In the genomic region with DNA sequence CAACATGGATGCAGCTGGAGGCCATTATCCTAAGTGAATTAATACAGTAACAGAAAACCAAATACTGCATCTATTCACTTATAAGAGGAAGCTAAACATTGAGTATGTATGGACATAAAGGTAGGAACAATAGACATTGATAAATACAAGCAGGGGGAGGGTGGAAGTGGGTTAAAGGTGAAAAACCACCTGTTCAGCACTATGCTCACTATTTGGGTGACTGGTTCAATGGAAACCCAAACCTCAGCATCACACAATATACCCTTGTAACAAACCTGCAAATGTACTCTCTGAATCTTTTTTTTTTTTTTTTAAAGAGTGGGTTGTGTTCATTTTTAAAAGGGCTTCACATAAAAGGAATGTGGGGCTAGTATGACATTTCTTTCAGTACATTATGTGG, we compare ENCODE assay signal across 18 cellular contexts. TPM values are rescaled to one million over a fixed set of nuclear protein-coding genes. Genes with fewer than 3 reads are reported as not detected.
DNase-seq lines count a peak whose midpoint lies in the region; ATAC-seq lines count a peak whose summit lies in the region.
"Had no signal": no experiment of that assay in that cellular context is flagged by ENCODE, and none has a peak within 500 bp of the region (broad histone marks: within the 10 kb centered on the region; RNA-seq: fewer than 3 reads in every experiment).

No MANE protein-coding gene starts in this region.

- no peak overlapping the region for H3K4me3 Mint-ChIP-seq in CD4-positive, CD25-positive, alpha-beta regulatory T cell
- no peak overlapping the region for H3K4me3 Mint-ChIP-seq in CD4-positive, alpha-beta memory T cell
- no peak overlapping the region for H3K4me3 Mint-ChIP-seq in immature natural killer cell
- H3K4me3 Mint-ChIP-seq in activated CD4-positive, alpha-beta T cell treated with anti-CD3 and anti-CD28 coated beads, Interleukin-2, amount 10 ng/mL, durations not matched to agents 7 days and 5 days: no peak overlapping the region

- H3K27ac Mint-ChIP-seq in CD4-positive, CD25-positive, alpha-beta regulatory T cell: peak overlapping the region; percentile 20 to 52 (median 48)
- H3K27ac Mint-ChIP-seq in CD4-positive, alpha-beta memory T cell: peak overlapping the region in 4 of 7 donors; percentile 27 to 67 (median 45)
- H3K27ac Mint-ChIP-seq in immature natural killer cell: peak overlapping the region; percentile 65 to 89 (median 82)
- H3K27ac Mint-ChIP-seq in activated CD4-positive, alpha-beta T cell treated with anti-CD3 and anti-CD28 coated beads, Interleukin-2, amount 10 ng/mL, durations not matched to agents 7 days and 5 days: no peak overlapping the region

- no peaks in the 10 kb centered on the region for H3K4me1 ChIP-seq in CD4-positive, CD25-positive, alpha-beta regulatory T cell (ENCODE audit: control insufficient read depth, insufficient read depth, low read length, poor library complexity, severe bottlenecking)
- peaks cover 14% of the 10 kb centered on the region for H3K4me1 ChIP-seq in CD4-positive, alpha-beta memory T cell (ENCODE audit: insufficient read depth, low read length)
- H3K4me1 ChIP-seq: BLaER1, Peyer's patch had no signal

- DNase-seq in CD4-positive, CD25-positive, alpha-beta regulatory T cell: no peak
- no peak for DNase-seq in CD4-positive, alpha-beta memory T cell
- DNase-seq in NCI-H748 (lab: John Stamatoyannopoulos, UW; ENCODE audit: unreplicated experiment): peak; percentile 83
- no peak for DNase-seq in immature natural killer cell
- DNase-seq in HT-29 (ENCODE audit: low spot score): no peak
- no peak for DNase-seq in left colon
- no peak for DNase-seq in activated CD4-positive, alpha-beta T cell treated with anti-CD3 and anti-CD28 coated beads, Interleukin-2, amount 10 ng/mL, durations not matched to agents 7 days and 5 days
- DNase-seq in left lobe of liver (ENCODE audit: low spot score): no peak
- DNase-seq: Calu3, GOT3, NCI-H2029 treated with DMSO at 0.1 percent for 48 hours, NCI-H345, NCI-H82, Peyer's patch, SHP77 had no signal

- H3K27me3 Mint-ChIP-seq in CD4-positive, CD25-positive, alpha-beta regulatory T cell: no peaks in the 10 kb centered on the region
- no peaks in the 10 kb centered on the region for H3K27me3 Mint-ChIP-seq in CD4-positive, alpha-beta memory T cell
- H3K27me3 Mint-ChIP-seq in immature natural killer cell (ENCODE audit: low read depth in 3 of 3): peaks cover 0 to 6% (median 0%) of the 10 kb centered on the region in 3 donors
- no peaks in the 10 kb centered on the region for H3K27me3 Mint-ChIP-seq in activated CD4-positive, alpha-beta T cell treated with anti-CD3 and anti-CD28 coated beads, Interleukin-2, amount 10 ng/mL, durations not matched to agents 7 days and 5 days
- H3K27me3 Mint-ChIP-seq: IgD-negative memory B cell had no signal

- H3K4me3 ChIP-seq in CD4-positive, CD25-positive, alpha-beta regulatory T cell (ENCODE audit: low read depth, low read length): no peak overlapping the region
- H3K4me3 ChIP-seq in CD4-positive, alpha-beta memory T cell (ENCODE audit: low read length in 2 of 2): no peak overlapping the region
- H3K4me3 ChIP-seq: BLaER1, Peyer's patch had no signal

- H3K36me3 Mint-ChIP-seq in CD4-positive, CD25-positive, alpha-beta regulatory T cell: peaks cover 65% of the 10 kb centered on the region
- H3K36me3 Mint-ChIP-seq in CD4-positive, alpha-beta memory T cell: peaks cover 68 to 92% of the 10 kb centered on the region in 2 donors
- H3K36me3 Mint-ChIP-seq in immature natural killer cell: peaks cover 22 to 70% (median 65%) of the 10 kb centered on the region in 3 donors
- H3K36me3 Mint-ChIP-seq in activated CD4-positive, alpha-beta T cell treated with anti-CD3 and anti-CD28 coated beads, Interleukin-2, amount 10 ng/mL, durations not matched to agents 7 days and 5 days (ENCODE audit: low read depth): peaks cover 77% of the 10 kb centered on the region

- peaks cover 92% of the 10 kb centered on the region for H3K36me3 ChIP-seq in CD4-positive, CD25-positive, alpha-beta regulatory T cell (ENCODE audit: control insufficient read depth, insufficient read depth, low read length)
- H3K36me3 ChIP-seq in CD4-positive, alpha-beta memory T cell (ENCODE audit: insufficient read depth, low read length): peaks cover 91% of the 10 kb centered on the region

- no peak for ATAC-seq in CD4-positive, CD25-positive, alpha-beta regulatory T cell (ENCODE audit: low read depth in 2 of 2)
- no peak for ATAC-seq in left colon
- no peak for ATAC-seq in left lobe of liver

- H3K9me3 Mint-ChIP-seq in CD4-positive, CD25-positive, alpha-beta regulatory T cell: no peaks in the 10 kb centered on the region
- H3K9me3 Mint-ChIP-seq in CD4-positive, alpha-beta memory T cell: no peaks in the 10 kb centered on the region
- H3K9me3 Mint-ChIP-seq in immature natural killer cell: no peaks in the 10 kb centered on the region
- no peaks in the 10 kb centered on the region for H3K9me3 Mint-ChIP-seq in activated CD4-positive, alpha-beta T cell treated with anti-CD3 and anti-CD28 coated beads, Interleukin-2, amount 10 ng/mL, durations not matched to agents 7 days and 5 days
- H3K9me3 Mint-ChIP-seq: IgD-negative memory B cell had no signal

- H3K4me1 Mint-ChIP-seq in CD4-positive, CD25-positive, alpha-beta regulatory T cell: peaks cover 12 to 27% (median 18%) of the 10 kb centered on the region in 4 donors
- peaks cover 14 to 29% (median 22%) of the 10 kb centered on the region in 4 donors for H3K4me1 Mint-ChIP-seq in CD4-positive, alpha-beta memory T cell
- peaks cover 32 to 74% of the 10 kb centered on the region in 2 donors for H3K4me1 Mint-ChIP-seq in immature natural killer cell
- peaks cover 29% of the 10 kb centered on the region for H3K4me1 Mint-ChIP-seq in activated CD4-positive, alpha-beta T cell treated with anti-CD3 and anti-CD28 coated beads, Interleukin-2, amount 10 ng/mL, durations not matched to agents 7 days and 5 days

- H3K27me3 ChIP-seq in CD4-positive, CD25-positive, alpha-beta regulatory T cell (ENCODE audit: control insufficient read depth, insufficient read depth, low read length): no peaks in the 10 kb centered on the region
- no peaks in the 10 kb centered on the region for H3K27me3 ChIP-seq in CD4-positive, alpha-beta memory T cell (ENCODE audit: insufficient read depth, low read length)
- H3K27me3 ChIP-seq: BLaER1, Peyer's patch had no signal

- intact Hi-C loops in CD4-positive, alpha-beta memory T cell (cut with micrococcal nuclease): no loop called here
- intact Hi-C loops in left colon (cut with DNase I, micrococcal nuclease): no loop called here

- no peaks in the 10 kb centered on the region for H3K9me3 ChIP-seq in CD4-positive, CD25-positive, alpha-beta regulatory T cell (ENCODE audit: control insufficient read depth in 2 of 2, low read length in 2 of 2)
- no peaks in the 10 kb centered on the region for H3K9me3 ChIP-seq in CD4-positive, alpha-beta memory T cell (ENCODE audit: control insufficient read depth in 1 of 2, low read length in 2 of 2)
- H3K9me3 ChIP-seq: BLaER1, Peyer's patch had no signal

- H3K27ac ChIP-seq in CD4-positive, CD25-positive, alpha-beta regulatory T cell (ENCODE audit: insufficient read depth, low read length, poor library complexity, severe bottlenecking): no peak overlapping the region
- H3K27ac ChIP-seq in CD4-positive, alpha-beta memory T cell (ENCODE audit: low read depth, low read length): no peak overlapping the region
- H3K27ac ChIP-seq: BLaER1, Peyer's patch had no signal

- CTCF ChIA-PET in CD4-positive, alpha-beta memory T cell (lab: Charles Lee; ENCODE audit: partially characterized antibody): interaction anchor here (1.0 to 1.1 kb wide), 2 partner anchors 10 to 190 kb away, joined by 3 to 4 read pairs; no protein-coding TSS in a partner anchor
- CTCF ChIA-PET in activated CD4-positive, alpha-beta T cell treated with anti-CD3 and anti-CD28 coated beads, Interleukin-2, amount 10 ng/mL, durations not matched to agents 7 days and 5 days (lab: Charles Lee): interaction anchor here (1.0 to 1.4 kb wide), 5 partner anchors 11 to 40 kb away, joined by 3 to 5 read pairs (median 3); no protein-coding TSS in a partner anchor

- POLR2A ChIA-PET in CD4-positive, alpha-beta memory T cell (lab: Charles Lee; ENCODE audit: partially characterized antibody): no interaction called here
- POLR2A ChIA-PET in activated CD4-positive, alpha-beta T cell treated with anti-CD3 and anti-CD28 coated beads, Interleukin-2, amount 10 ng/mL, durations not matched to agents 7 days and 5 days (lab: Charles Lee): no interaction called here

RNA-seq across cellular contexts. Expression of a gene that starts 26.9 kb away (rescaled TPM):
- total RNA-seq in CD4-positive, CD25-positive, alpha-beta regulatory T cell: not detected
- polyA plus RNA-seq in CD4-positive, CD25-positive, alpha-beta regulatory T cell: under 1 TPM in 1 of 4 donors, not detected in 3; 0.17 TPM
- total RNA-seq in CD4-positive, alpha-beta memory T cell: not detected
- not detected for polyA plus RNA-seq in CD4-positive, alpha-beta memory T cell
- not detected for polyA plus RNA-seq in immature natural killer cell
- not detected in 2 replicates for total RNA-seq in HT-29 (2014; rRNA removed; shearing (Covaris generic))
- total RNA-seq in left colon (not detected), left lobe of liver (607 TPM)
- total RNA-seq in activated CD4-positive, alpha-beta T cell treated with anti-CD3 and anti-CD28 coated beads, Interleukin-2, amount 10 ng/mL, durations not matched to agents 7 days and 5 days: not detected
- total RNA-seq: Calu3, LHCN-M2, Peyer's patch had no signal

RNA-seq across cellular contexts. Expression of a gene that starts 50.3 kb away (rescaled TPM):
- total RNA-seq in CD4-positive, CD25-positive, alpha-beta regulatory T cell: 516 TPM
- 1,000 to 10,000 TPM in 3 of 4 donors, 100 to 1,000 TPM in 1; 831 to 1,155 (median 1,047) TPM for polyA plus RNA-seq in CD4-positive, CD25-positive, alpha-beta regulatory T cell
- 100 to 1,000 TPM; 466 to 497 TPM for total RNA-seq in CD4-positive, alpha-beta memory T cell
- polyA plus RNA-seq in CD4-positive, alpha-beta memory T cell: 1,000 to 10,000 TPM; 1,169 to 1,658 TPM
- 1,000 to 10,000 TPM; 1,594 to 2,414 (median 2,262) TPM for polyA plus RNA-seq in immature natural killer cell
- not detected in 2 replicates for total RNA-seq in HT-29 (2014; rRNA removed; shearing (Covaris generic))
- total RNA-seq in left colon (10 to 100 TPM in 1 of 2 donors, 1 to 10 TPM in 1; 9.4 to 33.4 TPM), left lobe of liver (20.7 TPM)
- total RNA-seq in activated CD4-positive, alpha-beta T cell treated with anti-CD3 and anti-CD28 coated beads, Interleukin-2, amount 10 ng/mL, durations not matched to agents 7 days and 5 days: 1,000 to 10,000 TPM; 1,260 to 1,323 TPM
- total RNA-seq: LHCN-M2 had no signal

Comparison
In these comparisons a context has a peak if more than half of its experiments do, and no peak if none do; other contexts are left out.
1. RNA of a gene that starts 26.9 kb away (total RNA-seq): 607 TPM in left lobe of liver (single experiment); not detected in CD4-positive, CD25-positive, alpha-beta regulatory T cell (single experiment), not detected in CD4-positive, alpha-beta memory T cell, not detected in HT-29, not detected in left colon and not detected in activated CD4-positive, alpha-beta T cell treated with anti-CD3 and anti-CD28 coated beads, Interleukin-2, amount 10 ng/mL, durations not matched to agents 7 days and 5 days; every median in the first group is over 100 times any median in the second.
2. RNA of a gene that starts 50.3 kb away (total RNA-seq): 1,260 to 1,323 TPM in activated CD4-positive, alpha-beta T cell treated with anti-CD3 and anti-CD28 coated beads, Interleukin-2, amount 10 ng/mL, durations not matched to agents 7 days and 5 days, 516 TPM in CD4-positive, CD25-positive, alpha-beta regulatory T cell (single experiment) and 466 to 497 TPM in CD4-positive, alpha-beta memory T cell; 9.4 to 33.4 TPM in left colon, 20.7 TPM in left lobe of liver (single experiment) and not detected in HT-29; every median in the first group is over 10 times any median in the second.